Comparison of ENCODE assay signal across 13 cellular contexts in the genomic region with DNA sequence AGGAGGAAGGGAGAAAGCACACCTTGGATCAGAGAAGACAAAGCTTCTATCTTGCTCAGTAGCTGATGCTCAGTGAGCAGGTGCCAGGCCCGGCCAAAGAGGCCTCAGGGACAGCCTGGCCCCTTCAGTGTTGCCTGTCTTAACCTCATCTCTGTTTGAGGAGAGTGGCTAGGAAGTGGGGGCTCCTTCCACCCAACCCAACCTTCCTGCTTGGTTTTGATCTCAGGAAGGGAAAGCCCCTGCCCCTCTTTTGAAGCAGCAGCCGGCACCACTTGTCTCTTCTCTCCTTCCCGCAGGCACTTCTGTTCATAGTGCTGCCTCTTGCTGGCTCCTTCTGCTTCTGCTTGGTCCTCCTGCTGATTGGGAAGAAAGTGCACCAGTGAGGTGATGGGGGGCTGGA.
"Had no signal": no experiment of that assay in that cellular context is flagged by ENCODE, and none has a peak within 500 bp of the region (broad histone marks: within the 10 kb centered on the region; RNA-seq: fewer than 3 reads in every experiment).

No MANE protein-coding gene starts in this region.

- H3K4me1 Mint-ChIP-seq: stimulated activated effector memory CD8-positive, alpha-beta T cell treated with anti-CD3 and anti-CD28 coated beads, Interleukin-12 subunit alpha, Interleukin-12 subunit beta, amount 100 ng/mL, for 72 hours had no signal

- H3K36me3 ChIP-seq: heart right ventricle, transverse colon had no signal

- H3K36me3 Mint-ChIP-seq: activated CD8-positive, alpha-beta memory T cell treated with anti-CD3 and anti-CD28 coated beads, Interleukin-2, amount 10 ng/mL, durations not matched to agents 7 days and 5 days; natural killer cell; stimulated activated effector memory CD8-positive, alpha-beta T cell treated with anti-CD3 and anti-CD28 coated beads, Interleukin-12 subunit alpha, Interleukin-12 subunit beta, amount 100 ng/mL, for 72 hours had no signal

- H3K4me3 ChIP-seq: heart right ventricle, transverse colon had no signal

- H3K27ac Mint-ChIP-seq: activated CD8-positive, alpha-beta memory T cell treated with anti-CD3 and anti-CD28 coated beads, Interleukin-2, amount 10 ng/mL, durations not matched to agents 7 days and 5 days; natural killer cell; progenitor cell of endocrine pancreas; stimulated activated effector memory CD8-positive, alpha-beta T cell treated with anti-CD3 and anti-CD28 coated beads, Interleukin-12 subunit alpha, Interleukin-12 subunit beta, amount 100 ng/mL, for 72 hours had no signal

- ATAC-seq: activated CD8-positive, alpha-beta memory T cell treated with anti-CD3 and anti-CD28 coated beads, Interleukin-2, amount 10 ng/mL, durations not matched to agents 7 days and 5 days; heart right ventricle; natural killer cell; right cardiac atrium; stimulated activated effector memory CD8-positive, alpha-beta T cell treated with anti-CD3 and anti-CD28 coated beads, Interleukin-12 subunit alpha, Interleukin-12 subunit beta, amount 100 ng/mL, for 72 hours had no signal

- H3K4me3 Mint-ChIP-seq: activated CD8-positive, alpha-beta memory T cell treated with anti-CD3 and anti-CD28 coated beads, Interleukin-2, amount 10 ng/mL, durations not matched to agents 7 days and 5 days; natural killer cell; stimulated activated effector memory CD8-positive, alpha-beta T cell treated with anti-CD3 and anti-CD28 coated beads, Interleukin-12 subunit alpha, Interleukin-12 subunit beta, amount 100 ng/mL, for 72 hours had no signal

- H3K27ac ChIP-seq: heart right ventricle, transverse colon had no signal

- H3K9me3 ChIP-seq: heart right ventricle, transverse colon had no signal

- DNase-seq: activated CD8-positive, alpha-beta memory T cell treated with anti-CD3 and anti-CD28 coated beads, Interleukin-2, amount 10 ng/mL, durations not matched to agents 7 days and 5 days; activated naive CD4-positive, alpha-beta T cell treated with Interleukin-2 at 50 U/mL for 16 hours; cortex of kidney; effector CD8-positive, alpha-beta T cell; heart right ventricle; mammary epithelial cell; natural killer cell; small intestine; T-helper 9 cell; transverse colon had no signal

- H3K9me3 Mint-ChIP-seq: natural killer cell; stimulated activated effector memory CD8-positive, alpha-beta T cell treated with anti-CD3 and anti-CD28 coated beads, Interleukin-12 subunit alpha, Interleukin-12 subunit beta, amount 100 ng/mL, for 72 hours had no signal
